In genomic region chr7:148932-149855, GRCh38 we compare ENCODE assay signal across 1 cellular context.
TF ChIP-seq lines count a peak whose summit lies in the region.

No MANE protein-coding gene starts in this region.

TF ChIP-seq in K562, 482 proteins besides CTCF, POLR2A, EP300 and RAD21 (continued from another document and continues in another):
- peak; percentile 55; the same call in 1 of the 2 replicates for TF ChIP-seq ZBTB40 (IDR thresholded peaks at IDR 0.05)
- no peak for TF ChIP-seq ZBTB40 (CRISPR knock-in tag; IDR thresholded peaks at IDR 0.05)
- no peak for TF ChIP-seq CBFB (CRISPR knock-in tag; IDR thresholded peaks at IDR 0.05)
- TF ChIP-seq FOXP4 (CRISPR knock-in tag; IDR thresholded peaks at IDR 0.05; ENCODE audit: borderline replicate concordance): no peak
- no peak for TF ChIP-seq ZC3H4 (CRISPR knock-in tag; IDR thresholded peaks at IDR 0.05; ENCODE audit: borderline replicate concordance)
- TF ChIP-seq MGA (IDR thresholded peaks at IDR 0.05): peak; percentile 96
- no peak for TF ChIP-seq SNIP1 (IDR thresholded peaks at IDR 0.05; ENCODE audit: low read depth)
- no peak for TF ChIP-seq ZNF589 (CRISPR knock-in tag; IDR thresholded peaks at IDR 0.05; ENCODE audit: low read depth)
- no peak for TF ChIP-seq ZBTB8A (IDR thresholded peaks at IDR 0.05; ENCODE audit: partially characterized antibody)
- TF ChIP-seq ZNF740 (CRISPR knock-in tag; IDR thresholded peaks at IDR 0.05): no peak
- no peak for TF ChIP-seq ZNF740 (tag; IDR thresholded peaks at IDR 0.05)
- no peak for TF ChIP-seq ZFP36 (IDR thresholded peaks at IDR 0.05; ENCODE audit: low read depth, low read length, partially characterized antibody)
- TF ChIP-seq RBM34 (IDR thresholded peaks at IDR 0.05; ENCODE audit: borderline replicate concordance, insufficient read depth, low read length): no peak
- no peak for TF ChIP-seq SMARCA5 (IDR thresholded peaks at IDR 0.05)
- TF ChIP-seq KLF1 (tag; IDR thresholded peaks at IDR 0.05): no peak; the same call in 1 of the 2 replicates
- TF ChIP-seq ZNF609 (CRISPR knock-in tag; IDR thresholded peaks at IDR 0.05; ENCODE audit: borderline replicate concordance): no peak
- no peak for TF ChIP-seq ZNF224 (CRISPR knock-in tag; IDR thresholded peaks at IDR 0.05)
- TF ChIP-seq ZBTB2 (IDR thresholded peaks at IDR 0.05): peak; percentile 100
- TF ChIP-seq CBFA2T3 (IDR thresholded peaks at IDR 0.05): no peak
